8 cellular contexts compared by ENCODE assay signal in the genomic region with DNA sequence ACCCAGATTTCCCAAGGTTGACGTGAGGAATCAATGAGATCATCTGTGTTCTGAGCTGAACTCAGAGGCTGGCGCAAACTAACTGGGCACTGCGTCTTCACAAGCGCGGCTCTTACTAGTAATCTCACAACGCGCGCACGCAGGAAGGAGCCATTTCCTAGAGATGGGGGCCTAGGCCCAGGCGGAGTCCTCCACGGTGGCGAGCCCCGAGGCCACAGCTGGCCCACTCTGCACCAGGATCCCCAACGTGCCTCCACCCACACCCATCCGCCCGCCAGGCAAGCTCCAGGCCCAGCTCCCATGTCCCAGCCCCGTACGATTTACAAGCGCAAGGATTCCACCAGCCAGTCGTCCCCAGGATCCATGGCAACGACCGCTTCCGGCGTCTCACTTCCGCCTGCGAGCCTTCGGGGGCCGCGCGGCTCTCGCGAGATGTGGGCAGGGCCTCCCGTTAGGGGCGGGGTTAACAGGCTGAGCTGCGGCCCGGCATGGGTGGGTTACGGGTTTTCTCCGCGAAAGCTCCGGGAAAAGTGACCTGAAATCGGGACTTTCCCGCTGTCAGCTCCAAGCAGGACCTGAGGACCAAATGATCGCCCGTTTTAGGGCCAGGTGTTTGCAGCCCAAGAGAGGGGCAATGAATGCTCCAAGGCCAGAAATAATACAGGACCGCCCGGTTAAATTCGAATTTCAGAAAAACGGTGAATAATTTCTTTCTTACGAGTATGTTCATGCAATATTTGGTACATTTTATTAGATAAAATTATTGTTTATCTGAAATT. TPM values are rescaled to one million over a fixed set of nuclear protein-coding genes. Genes with fewer than 3 reads are reported as not detected.
DNase-seq lines count a peak whose midpoint lies in the region; ATAC-seq, FAIRE-seq and TF ChIP-seq lines count a peak whose summit lies in the region.

A gene (minus strand): TSS at position 374 of the 779 bp plus-strand sequence. CDS start 9 bp downstream, at position 365.

- ATAC-seq in HG02623 (IDR thresholded peaks at IDR 0.05; ENCODE audit: unreplicated experiment) (peak; percentile 78), Right ventricle myocardium superior (ENCODE audit: poor library complexity) (peak; percentile 96), pancreas (peak; percentile 84 to 95 (median 90))
- peak; percentile 82 for ATAC-seq in activated naive CD8-positive, alpha-beta T cell treated with anti-CD3 and anti-CD28 coated beads, Interleukin-2, amount 50 U/mL, for 24 hours

- H3K9me3 ChIP-seq in pancreas (no peaks in the 10 kb centered on the region), tibial artery (no peaks in the 10 kb centered on the region)

- intact Hi-C loops in Right ventricle myocardium superior (cut with DNase I) (no loop called here), pancreas (cut with DNase I) (no loop called here), tibial artery (cut with DNase I; ENCODE audit: low total_unique reads) (no loop called here)

- H3K9me3 Mint-ChIP-seq in activated naive CD8-positive, alpha-beta T cell treated with anti-CD3 and anti-CD28 coated beads, Interleukin-2, amount 50 U/mL, for 24 hours: no peaks in the 10 kb centered on the region

- DNase-seq in GM10248 (ENCODE audit: extremely low spot score): peak; percentile 96
- peak; percentile 74 for DNase-seq in NCI-H1105 treated with DMSO at 0.1 percent for 48 hours (lab: John Stamatoyannopoulos, UW)
- peak; percentile 89 to 91 for DNase-seq in SW 1271 (lab: John Stamatoyannopoulos, UW)
- peak; percentile 99 for DNase-seq in activated naive CD8-positive, alpha-beta T cell treated with anti-CD3 and anti-CD28 coated beads, Interleukin-2, amount 50 U/mL, for 24 hours
- peak; percentile 98 for DNase-seq in Right ventricle myocardium superior
- peak; percentile 94 to 99 (median 96) for DNase-seq in pancreas
- DNase-seq in tibial artery: peak; percentile 95 to 98

- TF ChIP-seq CTCF in GM10248 (IDR thresholded peaks at IDR 0.05; ENCODE audit: control extremely low read depth, extremely low read depth, low read depth, missing control alignments) (no peak), pancreas (IDR thresholded peaks at IDR 0.05) (no peak), tibial artery (IDR thresholded peaks at IDR 0.05) (no peak)

- H3K36me3 Mint-ChIP-seq in activated naive CD8-positive, alpha-beta T cell treated with anti-CD3 and anti-CD28 coated beads, Interleukin-2, amount 50 U/mL, for 24 hours (ENCODE audit: low read depth): peaks cover 14% of the 10 kb centered on the region

- peak within 1 kb of the TSS; percentile 95 for H3K27ac Mint-ChIP-seq in activated naive CD8-positive, alpha-beta T cell treated with anti-CD3 and anti-CD28 coated beads, Interleukin-2, amount 50 U/mL, for 24 hours

- WGBS in pancreas, 2 donors: 0% methylated on average over 49 of the region's 49 CpGs

- H3K4me3 ChIP-seq in pancreas: peak within 1 kb of the TSS; percentile 49 to 95 (median 78)
- H3K4me3 ChIP-seq in tibial artery: peak within 1 kb of the TSS; percentile 81 to 89

- FAIRE-seq in pancreas (lab: Jason Lieb, UNC): no peak

- POLR2A ChIA-PET in GM10248 (lab: Yijun Ruan, JAX): interaction anchor here (0.6 to 0.9 kb wide), 2 partner anchors 62 to 732 kb away, joined by 3 read pairs; a partner anchor contains a TSS

- H3K4me3 Mint-ChIP-seq in activated naive CD8-positive, alpha-beta T cell treated with anti-CD3 and anti-CD28 coated beads, Interleukin-2, amount 50 U/mL, for 24 hours: peak within 1 kb of the TSS; percentile 95

- no peaks in the 10 kb centered on the region for H3K27me3 ChIP-seq in pancreas
- no peaks in the 10 kb centered on the region for H3K27me3 ChIP-seq in tibial artery

- H3K36me3 ChIP-seq in pancreas (peaks cover 0 to 15% (median 0%) of the 10 kb centered on the region in 3 donors), tibial artery (peaks cover 16 to 33% (median 20%) of the 10 kb centered on the region in 3 donors)

- peaks cover 0 to 19% (median 0%) of the 10 kb centered on the region in 3 donors for H3K4me1 ChIP-seq in pancreas
- peaks cover 0 to 56% (median 41%) of the 10 kb centered on the region in 4 donors for H3K4me1 ChIP-seq in tibial artery

- CTCF ChIA-PET in GM10248 (lab: Yijun Ruan, JAX): interaction anchor here (0.8 to 4.3 kb wide), 20 partner anchors 9 to 274 kb away, joined by 3 to 14 read pairs (median 4); a partner anchor contains a TSS

- no peaks in the 10 kb centered on the region for H3K27me3 Mint-ChIP-seq in activated naive CD8-positive, alpha-beta T cell treated with anti-CD3 and anti-CD28 coated beads, Interleukin-2, amount 50 U/mL, for 24 hours

- H3K27ac ChIP-seq in pancreas (peak within 1 kb of the TSS; percentile 7 to 77 (median 62)), tibial artery (peak within 1 kb of the TSS; percentile 84 to 85)

- peaks cover 49% of the 10 kb centered on the region for H3K4me1 Mint-ChIP-seq in activated naive CD8-positive, alpha-beta T cell treated with anti-CD3 and anti-CD28 coated beads, Interleukin-2, amount 50 U/mL, for 24 hours

RNA-seq across cellular contexts. Expression of the gene that starts here (rescaled TPM):
- total RNA-seq in Right ventricle myocardium superior (13.7 TPM), pancreas (10 to 100 TPM; 10.5 to 20.4 (median 11.2) TPM)
- polyA plus RNA-seq in pancreas: 10 to 100 TPM; 21.3 to 28.3 TPM

Comparison
In these comparisons a context has a peak if more than half of its experiments do, and no peak if none do; other contexts are left out.
1. Peak in every context shown above with its lines: DNase-seq, ATAC-seq, H3K4me3 ChIP-seq and H3K27ac ChIP-seq.